ENCODE assay signal across 1 cellular context in the genomic region with DNA sequence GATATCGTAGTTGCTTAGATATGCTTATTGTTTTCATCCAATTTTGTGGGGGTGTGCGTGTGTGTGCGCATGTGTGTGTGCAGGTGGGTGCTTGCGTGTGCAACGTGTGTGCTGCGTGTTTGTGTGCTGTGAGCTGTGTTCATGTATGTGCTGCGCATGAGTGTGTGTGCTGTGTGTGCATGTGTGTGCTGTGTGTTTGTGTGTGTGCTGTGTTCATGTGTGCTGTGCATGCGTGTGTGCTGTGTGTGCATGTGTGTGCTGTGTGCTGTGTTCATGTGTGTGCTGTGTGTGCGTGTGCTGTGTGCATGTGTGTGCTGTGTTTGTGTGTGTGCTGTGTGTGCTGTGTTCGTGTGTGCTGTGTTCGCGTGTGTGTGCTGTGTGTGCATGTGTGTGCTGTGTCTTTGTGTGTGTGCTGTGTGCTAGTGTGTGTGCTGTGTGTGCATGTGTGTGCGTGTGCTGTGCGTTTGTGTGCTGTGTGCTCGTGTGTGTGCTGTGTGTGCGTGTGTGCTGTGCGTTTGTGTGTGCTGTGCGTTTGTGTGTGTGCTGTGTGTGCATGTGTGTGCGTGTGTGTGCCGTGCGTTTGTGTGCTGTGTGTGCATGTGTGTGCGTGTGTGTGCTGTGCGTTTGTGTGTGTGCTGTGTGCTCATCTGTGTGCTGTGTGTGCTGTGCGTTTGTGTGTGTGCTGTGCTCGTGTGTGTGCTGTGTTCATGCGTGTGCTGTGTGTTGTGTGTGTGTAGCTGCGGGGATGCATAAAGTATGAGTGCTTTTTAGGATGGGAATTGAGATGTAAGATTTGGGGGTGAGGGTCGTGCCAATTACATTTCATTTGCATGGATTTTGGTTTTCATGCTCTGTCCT.
A peak's percentile ranks its signal among the peaks of the same experiment; 100 is the strongest.
TF ChIP-seq lines count a peak whose summit lies in the region.

No MANE protein-coding gene starts in this region.

TF ChIP-seq in HepG2, 621 proteins besides CTCF, POLR2A, EP300 and RAD21 (continued from another document and continues in another):
- TF ChIP-seq, protein P1, sequence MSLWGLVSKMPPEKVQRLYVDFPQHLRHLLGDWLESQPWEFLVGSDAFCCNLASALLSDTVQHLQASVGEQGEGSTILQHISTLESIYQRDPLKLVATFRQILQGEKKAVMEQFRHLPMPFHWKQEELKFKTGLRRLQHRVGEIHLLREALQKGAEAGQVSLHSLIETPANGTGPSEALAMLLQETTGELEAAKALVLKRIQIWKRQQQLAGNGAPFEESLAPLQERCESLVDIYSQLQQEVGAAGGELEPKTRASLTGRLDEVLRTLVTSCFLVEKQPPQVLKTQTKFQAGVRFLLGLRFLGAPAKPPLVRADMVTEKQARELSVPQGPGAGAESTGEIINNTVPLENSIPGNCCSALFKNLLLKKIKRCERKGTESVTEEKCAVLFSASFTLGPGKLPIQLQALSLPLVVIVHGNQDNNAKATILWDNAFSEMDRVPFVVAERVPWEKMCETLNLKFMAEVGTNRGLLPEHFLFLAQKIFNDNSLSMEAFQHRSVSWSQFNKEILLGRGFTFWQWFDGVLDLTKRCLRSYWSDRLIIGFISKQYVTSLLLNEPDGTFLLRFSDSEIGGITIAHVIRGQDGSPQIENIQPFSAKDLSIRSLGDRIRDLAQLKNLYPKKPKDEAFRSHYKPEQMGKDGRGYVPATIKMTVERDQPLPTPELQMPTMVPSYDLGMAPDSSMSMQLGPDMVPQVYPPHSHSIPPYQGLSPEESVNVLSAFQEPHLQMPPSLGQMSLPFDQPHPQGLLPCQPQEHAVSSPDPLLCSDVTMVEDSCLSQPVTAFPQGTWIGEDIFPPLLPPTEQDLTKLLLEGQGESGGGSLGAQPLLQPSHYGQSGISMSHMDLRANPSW (CRISPR knock-in tag; IDR thresholded peaks at IDR 0.05; ENCODE audit: borderline replicate concordance) = peak; percentile 77; the same call in 1 of the 2 replicates
- TF ChIP-seq ZNF670 (CRISPR knock-in tag; IDR thresholded peaks at IDR 0.05; ENCODE audit: borderline replicate concordance) (peak; percentile 76; the same call in 1 of the 2 replicates), ZNF788 (CRISPR knock-in tag; IDR thresholded peaks at IDR 0.05; ENCODE audit: borderline replicate concordance) (peak; percentile 82), RNF2 (conservative IDR thresholded peaks at IDR 0.05; ENCODE audit: low read depth) (no peak), RAD51 (IDR thresholded peaks at IDR 0.05; ENCODE audit: borderline replicate concordance) (0 out of 2 replicates have a peak, but pooled peaks have one; percentile 3), DNMT3B (CRISPR knock-in tag; conservative IDR thresholded peaks at IDR 0.05) (no peak), ELF1 (CRISPR knock-in tag; IDR thresholded peaks at IDR 0.05) (no peak), CEBPZ (IDR thresholded peaks at IDR 0.05; ENCODE audit: low read length) (no peak), UBTF (CRISPR knock-in tag; IDR thresholded peaks at IDR 0.05) (peak; percentile 51; the same call in 1 of the 2 replicates), SSRP1 (CRISPR knock-in tag; IDR thresholded peaks at IDR 0.05) (peak; percentile 99), SP140L (CRISPR knock-in tag; IDR thresholded peaks at IDR 0.05; ENCODE audit: borderline replicate concordance) (no peak), CBX2 (IDR thresholded peaks at IDR 0.05; ENCODE audit: low read depth, low read length) (no peak), CBX2 (CRISPR knock-in tag; IDR thresholded peaks at IDR 0.05; ENCODE audit: low read depth) (no peak), ZNF564 (CRISPR knock-in tag; IDR thresholded peaks at IDR 0.05) (0 out of 2 replicates have a peak, but pooled peaks have one; percentile 1), SRSF4 (IDR thresholded peaks at IDR 0.05; ENCODE audit: low read depth, low read length, poor library complexity, severe bottlenecking) (no peak), KLF12 (CRISPR knock-in tag; IDR thresholded peaks at IDR 0.05; ENCODE audit: borderline replicate concordance) (no peak), ZNF572 (CRISPR knock-in tag; IDR thresholded peaks at IDR 0.05) (peak; percentile 95), IRX3 (CRISPR knock-in tag; IDR thresholded peaks at IDR 0.05; ENCODE audit: borderline replicate concordance, low read depth) (no peak), KLF13 (CRISPR knock-in tag; IDR thresholded peaks at IDR 0.05) (0 out of 2 replicates have a peak, but pooled peaks have one; percentile 47), POGZ (CRISPR knock-in tag; IDR thresholded peaks at IDR 0.05) (0 out of 2 replicates have a peak, but pooled peaks have one; percentile 41), CBX1 (IDR thresholded peaks at IDR 0.05; ENCODE audit: low read depth) (peak; percentile 96), ZNF83 (CRISPR knock-in tag; IDR thresholded peaks at IDR 0.05; ENCODE audit: borderline replicate concordance) (peak; percentile 25; the same call in 1 of the 2 replicates), ZNF234 (CRISPR knock-in tag; conservative IDR thresholded peaks at IDR 0.05) (0 out of 2 replicates have a peak, but pooled peaks have one; percentile 65), ZNF563 (CRISPR knock-in tag; IDR thresholded peaks at IDR 0.05) (peak; percentile 19; the same call in 1 of the 2 replicates), RELA (CRISPR knock-in tag; IDR thresholded peaks at IDR 0.05) (no peak), ZNF251 (CRISPR knock-in tag; IDR thresholded peaks at IDR 0.05) (no peak), SKI (IDR thresholded peaks at IDR 0.05; ENCODE audit: partially characterized antibody) (no peak), ZNF101 (CRISPR knock-in tag; IDR thresholded peaks at IDR 0.05; ENCODE audit: borderline replicate concordance, low read depth) (no peak), REPIN1 (CRISPR knock-in tag; IDR thresholded peaks at IDR 0.05; ENCODE audit: borderline replicate concordance, low read depth) (peak; percentile 53; the same call in 1 of the 2 replicates), ZFP36 (IDR thresholded peaks at IDR 0.05; ENCODE audit: borderline replicate concordance, low read depth, low read length, partially characterized antibody) (no peak), ZSCAN22 (CRISPR knock-in tag; IDR thresholded peaks at IDR 0.05) (no peak), ZNF451 (CRISPR knock-in tag; IDR thresholded peaks at IDR 0.05) (no peak)
- TF ChIP-seq, protein P2, sequence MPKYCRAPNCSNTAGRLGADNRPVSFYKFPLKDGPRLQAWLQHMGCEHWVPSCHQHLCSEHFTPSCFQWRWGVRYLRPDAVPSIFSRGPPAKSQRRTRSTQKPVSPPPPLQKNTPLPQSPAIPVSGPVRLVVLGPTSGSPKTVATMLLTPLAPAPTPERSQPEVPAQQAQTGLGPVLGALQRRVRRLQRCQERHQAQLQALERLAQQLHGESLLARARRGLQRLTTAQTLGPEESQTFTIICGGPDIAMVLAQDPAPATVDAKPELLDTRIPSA (CRISPR knock-in tag; IDR thresholded peaks at IDR 0.05; ENCODE audit: borderline replicate concordance) = no peak; the same call in 1 of the 2 replicates
- TF ChIP-seq, protein P3, sequence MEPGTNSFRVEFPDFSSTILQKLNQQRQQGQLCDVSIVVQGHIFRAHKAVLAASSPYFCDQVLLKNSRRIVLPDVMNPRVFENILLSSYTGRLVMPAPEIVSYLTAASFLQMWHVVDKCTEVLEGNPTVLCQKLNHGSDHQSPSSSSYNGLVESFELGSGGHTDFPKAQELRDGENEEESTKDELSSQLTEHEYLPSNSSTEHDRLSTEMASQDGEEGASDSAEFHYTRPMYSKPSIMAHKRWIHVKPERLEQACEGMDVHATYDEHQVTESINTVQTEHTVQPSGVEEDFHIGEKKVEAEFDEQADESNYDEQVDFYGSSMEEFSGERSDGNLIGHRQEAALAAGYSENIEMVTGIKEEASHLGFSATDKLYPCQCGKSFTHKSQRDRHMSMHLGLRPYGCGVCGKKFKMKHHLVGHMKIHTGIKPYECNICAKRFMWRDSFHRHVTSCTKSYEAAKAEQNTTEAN (CRISPR knock-in tag; conservative IDR thresholded peaks at IDR 0.05) = no peak
- TF ChIP-seq, protein P4, sequence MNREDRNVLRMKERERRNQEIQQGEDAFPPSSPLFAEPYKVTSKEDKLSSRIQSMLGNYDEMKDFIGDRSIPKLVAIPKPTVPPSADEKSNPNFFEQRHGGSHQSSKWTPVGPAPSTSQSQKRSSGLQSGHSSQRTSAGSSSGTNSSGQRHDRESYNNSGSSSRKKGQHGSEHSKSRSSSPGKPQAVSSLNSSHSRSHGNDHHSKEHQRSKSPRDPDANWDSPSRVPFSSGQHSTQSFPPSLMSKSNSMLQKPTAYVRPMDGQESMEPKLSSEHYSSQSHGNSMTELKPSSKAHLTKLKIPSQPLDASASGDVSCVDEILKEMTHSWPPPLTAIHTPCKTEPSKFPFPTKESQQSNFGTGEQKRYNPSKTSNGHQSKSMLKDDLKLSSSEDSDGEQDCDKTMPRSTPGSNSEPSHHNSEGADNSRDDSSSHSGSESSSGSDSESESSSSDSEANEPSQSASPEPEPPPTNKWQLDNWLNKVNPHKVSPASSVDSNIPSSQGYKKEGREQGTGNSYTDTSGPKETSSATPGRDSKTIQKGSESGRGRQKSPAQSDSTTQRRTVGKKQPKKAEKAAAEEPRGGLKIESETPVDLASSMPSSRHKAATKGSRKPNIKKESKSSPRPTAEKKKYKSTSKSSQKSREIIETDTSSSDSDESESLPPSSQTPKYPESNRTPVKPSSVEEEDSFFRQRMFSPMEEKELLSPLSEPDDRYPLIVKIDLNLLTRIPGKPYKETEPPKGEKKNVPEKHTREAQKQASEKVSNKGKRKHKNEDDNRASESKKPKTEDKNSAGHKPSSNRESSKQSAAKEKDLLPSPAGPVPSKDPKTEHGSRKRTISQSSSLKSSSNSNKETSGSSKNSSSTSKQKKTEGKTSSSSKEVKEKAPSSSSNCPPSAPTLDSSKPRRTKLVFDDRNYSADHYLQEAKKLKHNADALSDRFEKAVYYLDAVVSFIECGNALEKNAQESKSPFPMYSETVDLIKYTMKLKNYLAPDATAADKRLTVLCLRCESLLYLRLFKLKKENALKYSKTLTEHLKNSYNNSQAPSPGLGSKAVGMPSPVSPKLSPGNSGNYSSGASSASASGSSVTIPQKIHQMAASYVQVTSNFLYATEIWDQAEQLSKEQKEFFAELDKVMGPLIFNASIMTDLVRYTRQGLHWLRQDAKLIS (CRISPR knock-in tag; IDR thresholded peaks at IDR 0.05) = 0 out of 2 replicates have a peak, but pooled peaks have one; percentile 17
- TF ChIP-seq, protein P5, sequence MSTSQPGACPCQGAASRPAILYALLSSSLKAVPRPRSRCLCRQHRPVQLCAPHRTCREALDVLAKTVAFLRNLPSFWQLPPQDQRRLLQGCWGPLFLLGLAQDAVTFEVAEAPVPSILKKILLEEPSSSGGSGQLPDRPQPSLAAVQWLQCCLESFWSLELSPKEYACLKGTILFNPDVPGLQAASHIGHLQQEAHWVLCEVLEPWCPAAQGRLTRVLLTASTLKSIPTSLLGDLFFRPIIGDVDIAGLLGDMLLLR (CRISPR knock-in tag; IDR thresholded peaks at IDR 0.05) = no peak
- TF ChIP-seq, protein P6, sequence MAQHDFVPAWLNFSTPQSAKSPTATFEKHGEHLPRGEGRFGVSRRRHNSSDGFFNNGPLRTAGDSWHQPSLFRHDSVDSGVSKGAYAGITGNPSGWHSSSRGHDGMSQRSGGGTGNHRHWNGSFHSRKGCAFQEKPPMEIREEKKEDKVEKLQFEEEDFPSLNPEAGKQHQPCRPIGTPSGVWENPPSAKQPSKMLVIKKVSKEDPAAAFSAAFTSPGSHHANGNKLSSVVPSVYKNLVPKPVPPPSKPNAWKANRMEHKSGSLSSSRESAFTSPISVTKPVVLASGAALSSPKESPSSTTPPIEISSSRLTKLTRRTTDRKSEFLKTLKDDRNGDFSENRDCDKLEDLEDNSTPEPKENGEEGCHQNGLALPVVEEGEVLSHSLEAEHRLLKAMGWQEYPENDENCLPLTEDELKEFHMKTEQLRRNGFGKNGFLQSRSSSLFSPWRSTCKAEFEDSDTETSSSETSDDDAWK (CRISPR knock-in tag; IDR thresholded peaks at IDR 0.05) = no peak
